Comparison of ENCODE assay signal across 9 cellular contexts in the genomic region with DNA sequence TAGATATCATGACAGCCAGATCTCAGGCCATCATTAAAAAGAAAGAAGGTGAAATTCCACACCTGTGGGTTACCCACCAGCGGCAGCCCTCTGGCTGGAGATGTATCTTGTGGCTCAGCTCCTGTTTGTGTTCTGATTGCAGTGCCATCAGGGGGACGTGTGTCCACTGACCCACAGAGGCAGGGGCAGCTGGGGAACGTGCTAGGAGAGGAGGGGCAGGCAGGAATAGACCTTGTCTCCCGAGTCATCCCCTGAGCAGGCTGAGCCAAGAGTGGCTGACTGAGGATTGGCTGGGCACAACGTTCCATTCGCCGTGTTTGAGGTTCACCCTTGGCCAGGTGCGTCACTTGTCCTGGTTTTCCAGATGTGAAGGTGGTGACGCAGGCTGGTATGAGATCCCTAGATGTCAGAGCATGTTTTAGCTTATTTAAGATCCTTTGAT.
"Had no signal": no experiment of that assay in that cellular context is flagged by ENCODE, and none has a peak within 500 bp of the region (broad histone marks: within the 10 kb centered on the region; RNA-seq: fewer than 3 reads in every experiment).

No MANE protein-coding gene starts in this region.

- H3K27me3 ChIP-seq: ascending aorta, foreskin keratinocyte, transverse colon had no signal

- H3K4me3 ChIP-seq: ascending aorta, transverse colon had no signal

- H3K9me3 ChIP-seq: ascending aorta, transverse colon had no signal

- H3K27ac Mint-ChIP-seq: natural killer cell treated with Interleukin-12 subunit alpha and Interleukin-12 subunit beta and Interleukin-15 and Interleukin-18, amount 100 ng/mL, for 72 hours; T-helper 17 cell had no signal

- H3K4me3 Mint-ChIP-seq: activated naive CD8-positive, alpha-beta T cell treated with anti-CD3 and anti-CD28 coated beads for 36 hours; natural killer cell treated with Interleukin-12 subunit alpha and Interleukin-12 subunit beta and Interleukin-15 and Interleukin-18, amount 100 ng/mL, for 72 hours; T-helper 17 cell had no signal

- H3K9me3 Mint-ChIP-seq: activated naive CD8-positive, alpha-beta T cell treated with anti-CD3 and anti-CD28 coated beads for 36 hours; natural killer cell treated with Interleukin-12 subunit alpha and Interleukin-12 subunit beta and Interleukin-15 and Interleukin-18, amount 100 ng/mL, for 72 hours had no signal

- H3K36me3 ChIP-seq: transverse colon had no signal

- H3K27ac ChIP-seq: ascending aorta, foreskin keratinocyte, transverse colon had no signal

- H3K4me1 Mint-ChIP-seq: activated naive CD8-positive, alpha-beta T cell treated with anti-CD3 and anti-CD28 coated beads for 36 hours; T-helper 17 cell had no signal

- H3K36me3 Mint-ChIP-seq: activated naive CD8-positive, alpha-beta T cell treated with anti-CD3 and anti-CD28 coated beads for 36 hours; natural killer cell treated with Interleukin-12 subunit alpha and Interleukin-12 subunit beta and Interleukin-15 and Interleukin-18, amount 100 ng/mL, for 72 hours had no signal

- H3K4me1 ChIP-seq: ascending aorta, foreskin keratinocyte, transverse colon had no signal

- H3K27me3 Mint-ChIP-seq: activated naive CD8-positive, alpha-beta T cell treated with anti-CD3 and anti-CD28 coated beads for 36 hours; natural killer cell treated with Interleukin-12 subunit alpha and Interleukin-12 subunit beta and Interleukin-15 and Interleukin-18, amount 100 ng/mL, for 72 hours; T-helper 17 cell had no signal

- ATAC-seq: foreskin keratinocyte; left colon; natural killer cell treated with Interleukin-12 subunit alpha and Interleukin-12 subunit beta and Interleukin-15 and Interleukin-18, amount 100 ng/mL, for 72 hours; T-helper 17 cell had no signal

- DNase-seq: activated naive CD8-positive, alpha-beta T cell treated with anti-CD3 and anti-CD28 coated beads for 36 hours; foreskin keratinocyte; left colon; stimulated activated CD4-positive, alpha-beta T cell treated with anti-CD3 and anti-CD28 coated beads, Interleukin-15, amount 100 ng/mL, for 24 hours; substantia nigra; T-helper 17 cell; transverse colon had no signal
